Comparison of ENCODE assay signal across 21 cellular contexts in the genomic region with DNA sequence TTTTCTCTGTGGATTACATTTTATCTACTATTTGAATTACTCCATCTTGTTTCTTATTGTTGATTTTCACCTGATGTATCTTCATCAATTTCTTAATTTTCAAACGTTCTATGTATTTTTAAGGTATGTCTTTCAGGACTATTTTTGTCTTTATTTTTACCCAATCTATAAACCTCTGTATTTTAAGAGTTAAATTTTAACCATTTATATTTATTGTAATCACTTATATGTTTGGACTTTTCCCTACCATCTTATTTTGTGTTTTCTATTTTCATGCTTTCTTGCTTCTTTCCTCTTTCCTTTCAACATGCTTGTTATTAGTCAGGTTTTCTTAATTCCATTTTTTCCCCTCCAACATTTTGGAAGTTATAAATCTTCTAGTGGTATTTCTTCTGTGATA. TPM values are rescaled to one million over a fixed set of nuclear protein-coding genes. Genes with fewer than 3 reads are reported as not detected.
"Had no signal": no experiment of that assay in that cellular context is flagged by ENCODE, and none has a peak within 500 bp of the region (broad histone marks: within the 10 kb centered on the region; RNA-seq: fewer than 3 reads in every experiment).

No MANE protein-coding gene starts in this region.

- H3K36me3 ChIP-seq: sigmoid colon, thyroid gland had no signal

- ATAC-seq: naive thymus-derived CD8-positive, alpha-beta T cell had no signal

- DNase-seq: effector CD4-positive, alpha-beta T cell; endodermal cell; foreskin fibroblast; head of caudate nucleus; hypothalamus; mucosa of descending colon; naive thymus-derived CD8-positive, alpha-beta T cell; posterior cingulate gyrus; sigmoid colon; stimulated activated CD4-positive, alpha-beta T cell treated with anti-CD3 and anti-CD28 coated beads, Interleukin-12 subunit alpha, Interleukin-12 subunit beta, amount 100 ng/mL, for 4 hours; stimulated activated naive CD4-positive, alpha-beta T cell treated with Interleukin-2 at 50 U/mL for 16 hours; thyroid gland had no signal

- H3K9me3 ChIP-seq: mucosa of descending colon, suprapubic skin, thyroid gland had no signal

- H3K4me3 ChIP-seq: coronary artery, esophagus muscularis mucosa, mucosa of descending colon, sigmoid colon, skin epidermis, suprapubic skin, thyroid gland had no signal

- H3K4me1 ChIP-seq: esophagus muscularis mucosa, sigmoid colon, suprapubic skin, thyroid gland had no signal

- H3K27ac ChIP-seq: coronary artery, esophagus muscularis mucosa, sigmoid colon, skin epidermis, suprapubic skin had no signal

- H3K27me3 ChIP-seq: esophagus muscularis mucosa, sigmoid colon, suprapubic skin, thyroid gland had no signal

RNA-seq across cellular contexts. Expression of gene NR2E3, which starts 49.5 kb away (rescaled TPM):
- total RNA-seq: chondrocyte; esophagus muscularis mucosa; lower leg skin; naive thymus-derived CD8-positive, alpha-beta T cell; neural crest cell; osteocyte; pulmonary artery endothelial cell had no signal
